ENCODE assay signal across 1 cellular context in genomic region chr14:21091784-21092146, GRCh38.
TF ChIP-seq lines count a peak whose summit lies in the region.

No MANE protein-coding gene starts in this region.

TF ChIP-seq in H1, 55 proteins besides CTCF, POLR2A, EP300 and RAD21:
- no peak for TF ChIP-seq JUN (IDR thresholded peaks at IDR 0.05; ENCODE audit: low read depth, low read length)
- no peak for TF ChIP-seq NRF1 (IDR thresholded peaks at IDR 0.05; ENCODE audit: low read depth, low read length)
- TF ChIP-seq MAX (IDR thresholded peaks at IDR 0.05), result no peak
- TF ChIP-seq MAFK (IDR thresholded peaks at IDR 0.05; ENCODE audit: low read depth, low read length), result no peak
- no peak for TF ChIP-seq SUZ12 (IDR thresholded peaks at IDR 0.05; ENCODE audit: low read length)
- no peak for TF ChIP-seq SP4 (IDR thresholded peaks at IDR 0.05; ENCODE audit: low read length)
- TF ChIP-seq HDAC6 (IDR thresholded peaks at IDR 0.05; ENCODE audit: low read depth, low read length), result no peak
- no peak for TF ChIP-seq CHD1 (IDR thresholded peaks at IDR 0.05; ENCODE audit: low read depth, low read length)
- no peak for TF ChIP-seq CBX8 (IDR thresholded peaks at IDR 0.05; ENCODE audit: borderline replicate concordance, low read depth, low read length)
- no peak for TF ChIP-seq BCL11A (IDR thresholded peaks at IDR 0.05; ENCODE audit: low read depth in 2 of 2, low read length in 2 of 2)
- TF ChIP-seq CHD7 (IDR thresholded peaks at IDR 0.05; ENCODE audit: insufficient replicate concordance, low read length), result no peak
- no peak for TF ChIP-seq SIX5 (IDR thresholded peaks at IDR 0.05; ENCODE audit: low read depth, low read length)
